ENCODE assay signal across 1 cellular context in the genomic region with DNA sequence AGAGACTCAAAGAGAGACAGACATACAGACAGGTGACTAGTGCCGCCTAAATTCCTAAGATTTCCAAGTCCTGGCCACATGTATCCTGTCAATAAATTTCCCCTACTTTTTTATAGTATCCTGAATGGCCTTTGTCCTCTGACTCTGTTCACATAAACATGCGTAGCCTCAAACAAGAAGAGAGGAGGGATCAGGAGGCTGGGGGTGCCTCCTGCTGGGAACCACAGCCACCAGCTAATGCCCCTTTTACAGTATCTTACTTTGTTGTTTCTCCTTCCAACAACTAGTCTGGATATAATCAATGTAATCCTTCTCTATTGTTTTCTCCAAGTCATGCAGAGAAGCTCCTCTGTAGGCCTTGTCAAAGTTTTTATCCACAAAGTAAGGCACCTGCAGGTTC.
A peak's percentile ranks its signal among the peaks of the same experiment; 100 is the strongest.
TF ChIP-seq lines count a peak whose summit lies in the region.

No MANE protein-coding gene starts in this region.

TF ChIP-seq in K562, 482 proteins besides CTCF, POLR2A, EP300 and RAD21:
- no peak for TF ChIP-seq PCBP1 (IDR thresholded peaks at IDR 0.05; ENCODE audit: low read depth, low read length, poor library complexity, severe bottlenecking)
- TF ChIP-seq ZNF175 (CRISPR knock-in tag; IDR thresholded peaks at IDR 0.05; ENCODE audit: low read depth) = no peak
- no peak for TF ChIP-seq FOXK1 (CRISPR knock-in tag; IDR thresholded peaks at IDR 0.05; ENCODE audit: borderline replicate concordance)
- TF ChIP-seq FOXK2 (conservative IDR thresholded peaks at IDR 0.05 in 1 of 2, IDR thresholded peaks at IDR 0.05 in 1 of 2; ENCODE audit: low read depth in 2 of 2) = 0 out of 4 replicates have a peak, but pooled peaks of 1 of the 2 experiments have one; percentile 12
